In genomic region chr22:32896951-32897350, GRCh38 we compare ENCODE assay signal across 18 cellular contexts.
DNase-seq lines count a peak whose midpoint lies in the region; ATAC-seq and TF ChIP-seq lines count a peak whose summit lies in the region.
"Had no signal": no experiment of that assay in that cellular context is flagged by ENCODE, and none has a peak within 500 bp of the region (broad histone marks: within the 10 kb centered on the region; RNA-seq: fewer than 3 reads in every experiment).

No MANE protein-coding gene starts in this region.

- H3F3A ChIP-seq in smooth muscle cell (ENCODE audit: low read depth) = no peaks in the 10 kb centered on the region

- H3K4me3 ChIP-seq in heart left ventricle (no peak overlapping the region), hepatocyte (no peak overlapping the region), lower lobe of right lung (no peak overlapping the region), smooth muscle cell (no peak overlapping the region)

- peak; percentile 26 for DNase-seq in cardiac septum (ENCODE audit: low spot score)
- no peak for DNase-seq in heart left ventricle
- no peak for DNase-seq in hepatocyte (ENCODE audit: low spot score)
- peak; percentile 67 for DNase-seq in lower lobe of right lung
- no peak for DNase-seq in smooth muscle cell (lab: John Stamatoyannopoulos, UW; ENCODE audit: unreplicated experiment)
- DNase-seq in HuH-7 (ENCODE audit: low spot score) = no peak
- DNase-seq: ACHN; BE2C; C1 segment of cervical spinal cord; CD4-positive, CD25-positive, alpha-beta regulatory T cell; CD8-positive, alpha-beta memory T cell; COR-L47; GOT3; H7 had no signal

- no peak for ATAC-seq in heart left ventricle
- ATAC-seq in lower lobe of right lung = peak; percentile 84 to 86
- no peak for ATAC-seq in GM21737 (IDR thresholded peaks at IDR 0.05; ENCODE audit: unreplicated experiment)
- ATAC-seq in GM18505 (IDR thresholded peaks at IDR 0.05; ENCODE audit: unreplicated experiment) = no peak
- ATAC-seq: HCT116, HepG2 had no signal

- H3K4me2 ChIP-seq in hepatocyte (no peak overlapping the region), smooth muscle cell (no peak overlapping the region)

- H3K36me3 ChIP-seq in heart left ventricle (no peaks in the 10 kb centered on the region), hepatocyte (replicated peaks; ENCODE audit: insufficient read depth, low read depth) (no peaks in the 10 kb centered on the region), lower lobe of right lung (no peaks in the 10 kb centered on the region), smooth muscle cell (ENCODE audit: low read depth) (no peaks in the 10 kb centered on the region)
- H3K36me3 ChIP-seq: BE2C had no signal

- H3K79me2 ChIP-seq in hepatocyte (no peaks in the 10 kb centered on the region), smooth muscle cell (ENCODE audit: low read depth) (no peaks in the 10 kb centered on the region)

- no peaks in the 10 kb centered on the region for H4K20me1 ChIP-seq in hepatocyte (ENCODE audit: insufficient read depth, poor library complexity, severe bottlenecking)
- H4K20me1 ChIP-seq in smooth muscle cell (ENCODE audit: low read depth) = no peaks in the 10 kb centered on the region

- no peaks in the 10 kb centered on the region for H3K9me3 ChIP-seq in heart left ventricle
- H3K9me3 ChIP-seq in hepatocyte (ENCODE audit: low read depth) = no peaks in the 10 kb centered on the region
- no peaks in the 10 kb centered on the region for H3K9me3 ChIP-seq in lower lobe of right lung
- H3K9me3 ChIP-seq in smooth muscle cell (replicated peaks; ENCODE audit: low read depth) = no peaks in the 10 kb centered on the region
- H3K9me3 ChIP-seq: BE2C had no signal

- H3K9me2 ChIP-seq in hepatocyte (replicated peaks; ENCODE audit: insufficient read depth) = no peaks in the 10 kb centered on the region

- no peaks in the 10 kb centered on the region for H3K4me1 ChIP-seq in heart left ventricle
- peaks cover 8% of the 10 kb centered on the region for H3K4me1 ChIP-seq in hepatocyte (ENCODE audit: insufficient read depth)
- H3K4me1 ChIP-seq in lower lobe of right lung = no peaks in the 10 kb centered on the region
- no peaks in the 10 kb centered on the region for H3K4me1 ChIP-seq in smooth muscle cell (ENCODE audit: low read depth)

- intact Hi-C loops in cardiac septum (cut with DNase I) (no loop called here), heart left ventricle (cut with DNase I) (no loop called here), lower lobe of right lung (cut with DNase I) (no loop called here)

- H2AFZ ChIP-seq in hepatocyte = no peak overlapping the region
- H2AFZ ChIP-seq in smooth muscle cell (ENCODE audit: low read depth) = no peak overlapping the region

- 95 to 97% (median 96%) methylated on average over 6 of the region's 6 CpGs for WGBS in heart left ventricle, 4 donors
- WGBS in hepatocyte (ENCODE audit: low lambda C conversion rate, missing lambda C conversion rate) = 83% methylated on average over 6 of the region's 6 CpGs
- WGBS in smooth muscle cell (ENCODE audit: low lambda C conversion rate) = 65% methylated on average over 6 of the region's 6 CpGs

- H3K27ac ChIP-seq in heart left ventricle (no peak overlapping the region), hepatocyte (peak overlapping the region; percentile 53), lower lobe of right lung (no peak overlapping the region), smooth muscle cell (ENCODE audit: low read depth) (peak overlapping the region; percentile 67)

- TF ChIP-seq POLR2A in heart left ventricle (IDR thresholded peaks at IDR 0.05) (no peak), GM18505 (IDR thresholded peaks at IDR 0.05; ENCODE audit: borderline replicate concordance, extremely low read depth, insufficient read depth, insufficient read length) (no peak)

- TF ChIP-seq CTCF in heart left ventricle (IDR thresholded peaks at IDR 0.05) = no peak
- TF ChIP-seq CTCF in hepatocyte (IDR thresholded peaks at IDR 0.05; ENCODE audit: poor library complexity) = no peak
- TF ChIP-seq CTCF in lower lobe of right lung (IDR thresholded peaks at IDR 0.05) = no peak
- no peak for TF ChIP-seq CTCF in smooth muscle cell (IDR thresholded peaks at IDR 0.05; ENCODE audit: borderline replicate concordance, insufficient read depth, poor library complexity, severe bottlenecking)

- H3K27me3 ChIP-seq in heart left ventricle (no peaks in the 10 kb centered on the region), hepatocyte (no peaks in the 10 kb centered on the region), lower lobe of right lung (ENCODE audit: low read depth) (no peaks in the 10 kb centered on the region), smooth muscle cell (ENCODE audit: low read depth) (peaks cover 5% of the 10 kb centered on the region)
- H3K27me3 ChIP-seq: BE2C had no signal

- H3K9ac ChIP-seq in smooth muscle cell (ENCODE audit: low read depth) = peak overlapping the region; percentile 21

Comparison
In these comparisons a context has a peak if more than half of its experiments do, and no peak if none do; other contexts are left out.
1. DNase-seq: peak in cardiac septum (single experiment) and lower lobe of right lung (single experiment); none in heart left ventricle (0 of 5), hepatocyte (single experiment), smooth muscle cell (single experiment) and HuH-7 (single experiment).
2. ATAC-seq: peak in lower lobe of right lung (2 of 2); none in heart left ventricle (0 of 4), GM21737 (single experiment) and GM18505 (single experiment).
3. H3K27ac ChIP-seq: peak in hepatocyte (single experiment) and smooth muscle cell (single experiment); none in heart left ventricle (0 of 12) and lower lobe of right lung (single experiment).